8 cellular contexts compared by ENCODE assay signal in genomic region chr3:195100903-195101591, GRCh38.
DNase-seq lines count a peak whose midpoint lies in the region; ATAC-seq and TF ChIP-seq lines count a peak whose summit lies in the region.

No MANE protein-coding gene starts in this region.

- H3K36me3 Mint-ChIP-seq in activated CD4-positive, alpha-beta memory T cell treated with anti-CD3 and anti-CD28 coated beads for 36 hours, result no peaks in the 10 kb centered on the region

- no peak overlapping the region for H3K4me3 Mint-ChIP-seq in activated CD4-positive, alpha-beta memory T cell treated with anti-CD3 and anti-CD28 coated beads for 36 hours

- intact Hi-C loops in adrenal gland (cut with DNase I), result no loop called here
- intact Hi-C loops in activated CD4-positive, alpha-beta memory T cell treated with anti-CD3 and anti-CD28 coated beads for 36 hours (cut with micrococcal nuclease), result loop anchor here (10.0 kb wide), 1 partner anchor 336 kb away; no protein-coding TSS in a partner anchor

- no peak for TF ChIP-seq EP300 in Ishikawa (IDR thresholded peaks at IDR 0.05; ENCODE audit: borderline replicate concordance)

- DNase-seq in D341Med (ENCODE audit: low spot score) (peak; percentile 70), adrenal gland (peak in 6 of 7 donors; percentile 23 to 79 (median 44)), lung (ENCODE audit: low spot score) (peak; percentile 72), activated T-cell treated with anti-CD3 and anti-CD28 coated beads for 4 hours (no peak)
- DNase-seq in activated T-cell treated with anti-CD3 and anti-CD28 coated beads, Interleukin-2, amount 50 U/mL, for 1 hour, result no peak
- no peak for DNase-seq in activated CD4-positive, alpha-beta memory T cell treated with anti-CD3 and anti-CD28 coated beads for 36 hours

- no peak for ATAC-seq in lung (ENCODE audit: insufficient read depth, low FRiP score)
- no peak for ATAC-seq in GM19452 (IDR thresholded peaks at IDR 0.05; ENCODE audit: unreplicated experiment)

- peaks cover 8 to 9% of the 10 kb centered on the region in 2 donors for H3K4me1 ChIP-seq in adrenal gland (replicated peaks in 1 of 2)
- peaks cover 11 to 19% of the 10 kb centered on the region in 2 donors for H3K4me1 ChIP-seq in lung (ENCODE audit: control insufficient read depth in 2 of 2, insufficient read depth in 2 of 2, low read length in 2 of 2)

- TF ChIP-seq CTCF in adrenal gland (IDR thresholded peaks at IDR 0.05), result no peak
- TF ChIP-seq CTCF in lung (IDR thresholded peaks at IDR 0.05; ENCODE audit: control extremely low read depth, extremely low read depth), result no peak

- H3K9me3 ChIP-seq in adrenal gland (replicated peaks in 1 of 3) (no peaks in the 10 kb centered on the region), lung (ENCODE audit: control insufficient read depth in 2 of 2, insufficient read depth in 1 of 2, low read length in 1 of 2) (no peaks in the 10 kb centered on the region)

- CTCF ChIA-PET in activated CD4-positive, alpha-beta memory T cell treated with anti-CD3 and anti-CD28 coated beads for 36 hours (lab: Charles Lee), result no interaction called here

- H3K36me3 ChIP-seq in adrenal gland (replicated peaks in 1 of 2), result no peaks in the 10 kb centered on the region
- no peaks in the 10 kb centered on the region for H3K36me3 ChIP-seq in lung (ENCODE audit: control insufficient read depth in 2 of 2, insufficient read depth in 2 of 2, low read length in 2 of 2)

- H3K27me3 ChIP-seq in adrenal gland (no peaks in the 10 kb centered on the region), lung (ENCODE audit: control insufficient read depth, insufficient read depth) (no peaks in the 10 kb centered on the region)

- no peaks in the 10 kb centered on the region for H3K27me3 Mint-ChIP-seq in activated CD4-positive, alpha-beta memory T cell treated with anti-CD3 and anti-CD28 coated beads for 36 hours

- no peak overlapping the region for H3K27ac Mint-ChIP-seq in activated CD4-positive, alpha-beta memory T cell treated with anti-CD3 and anti-CD28 coated beads for 36 hours

- no peak for TF ChIP-seq POLR2A in adrenal gland (IDR thresholded peaks at IDR 0.05)

- H3K27ac ChIP-seq in adrenal gland, result peak overlapping the region in 1 of 5 donors; percentile 57
- H3K27ac ChIP-seq in lung (ENCODE audit: low read depth in 1 of 2, low read length in 1 of 2), result peak overlapping the region; percentile 55 to 72

- peaks cover under 1% of the 10 kb centered on the region for H3K4me1 Mint-ChIP-seq in activated CD4-positive, alpha-beta memory T cell treated with anti-CD3 and anti-CD28 coated beads for 36 hours (ENCODE audit: low read depth)

- no peak for TF ChIP-seq RAD21 in Ishikawa (IDR thresholded peaks at IDR 0.05; ENCODE audit: low read depth)

- H3K4me3 ChIP-seq in adrenal gland (no peak overlapping the region), lung (no peak overlapping the region)

- POLR2A ChIA-PET in activated CD4-positive, alpha-beta memory T cell treated with anti-CD3 and anti-CD28 coated beads for 36 hours (lab: Charles Lee), result no interaction called here

- H3K9me3 Mint-ChIP-seq in activated CD4-positive, alpha-beta memory T cell treated with anti-CD3 and anti-CD28 coated beads for 36 hours, result no peaks in the 10 kb centered on the region

- WGBS in adrenal gland, 4 donors, result 54 to 76% (median 73%) methylated on average over 5 to 9 of the region's 9 CpGs
- WGBS in lung, 2 donors, result 31 to 56% methylated on average over 9 of the region's 9 CpGs

TF ChIP-seq in Ishikawa, 13 proteins besides CTCF, POLR2A, EP300 and RAD21:
- TF ChIP-seq, protein P1, sequence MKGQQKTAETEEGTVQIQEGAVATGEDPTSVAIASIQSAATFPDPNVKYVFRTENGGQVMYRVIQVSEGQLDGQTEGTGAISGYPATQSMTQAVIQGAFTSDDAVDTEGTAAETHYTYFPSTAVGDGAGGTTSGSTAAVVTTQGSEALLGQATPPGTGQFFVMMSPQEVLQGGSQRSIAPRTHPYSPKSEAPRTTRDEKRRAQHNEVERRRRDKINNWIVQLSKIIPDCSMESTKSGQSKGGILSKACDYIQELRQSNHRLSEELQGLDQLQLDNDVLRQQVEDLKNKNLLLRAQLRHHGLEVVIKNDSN (IDR thresholded peaks at IDR 0.05), result peak; percentile 78
- no peak for TF ChIP-seq ZBTB7A (IDR thresholded peaks at IDR 0.05; ENCODE audit: low read depth)
- TF ChIP-seq NFIC (IDR thresholded peaks at IDR 0.05), result no peak
- TF ChIP-seq, protein P2, sequence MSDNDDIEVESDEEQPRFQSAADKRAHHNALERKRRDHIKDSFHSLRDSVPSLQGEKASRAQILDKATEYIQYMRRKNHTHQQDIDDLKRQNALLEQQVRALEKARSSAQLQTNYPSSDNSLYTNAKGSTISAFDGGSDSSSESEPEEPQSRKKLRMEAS (IDR thresholded peaks at IDR 0.05), result 0 out of 2 replicates have a peak, but pooled peaks have one; percentile 21
- no peak for TF ChIP-seq CREB1 (IDR thresholded peaks at IDR 0.05; ENCODE audit: low read depth)

Comparison
In these comparisons a context has a peak if more than half of its experiments do, and no peak if none do; other contexts are left out.
1. DNase-seq: peak in D341Med (single experiment), adrenal gland (6 of 7) and lung (single experiment); none in activated T-cell treated with anti-CD3 and anti-CD28 coated beads, Interleukin-2, amount 50 U/mL, for 1 hour (single experiment), activated CD4-positive, alpha-beta memory T cell treated with anti-CD3 and anti-CD28 coated beads for 36 hours (single experiment) and activated T-cell treated with anti-CD3 and anti-CD28 coated beads for 4 hours (single experiment).